In the genomic region with DNA sequence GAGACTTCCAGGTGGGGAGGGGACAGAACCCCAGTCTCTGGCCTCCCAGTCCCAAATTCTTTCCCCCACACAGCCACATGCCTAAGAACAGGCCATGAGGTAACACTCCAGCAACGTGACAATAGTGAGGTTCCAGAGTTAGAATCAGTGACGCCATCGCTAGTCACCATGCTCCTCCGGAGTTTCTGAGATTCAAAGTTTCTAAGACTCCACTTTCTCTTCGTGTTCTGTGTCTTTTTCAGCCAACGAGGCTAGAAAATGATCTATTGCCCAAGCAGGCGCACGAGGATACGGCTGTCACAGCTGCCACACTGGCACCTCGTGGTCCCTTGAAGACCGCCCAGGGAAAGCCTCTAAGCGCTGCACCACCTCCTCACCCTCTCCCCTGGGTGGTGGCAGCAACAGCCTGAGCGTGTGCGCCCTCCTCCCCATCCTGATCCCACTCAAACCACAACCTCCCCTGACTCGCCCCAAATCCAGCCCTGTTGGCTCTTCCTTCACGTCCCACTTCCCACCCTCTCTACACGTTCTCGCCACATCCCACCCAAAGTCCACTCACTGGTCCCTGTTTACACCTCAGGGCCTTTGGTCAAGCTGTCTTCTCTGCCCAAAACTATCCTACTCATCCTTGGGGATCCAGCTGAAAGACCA, we compare ENCODE assay signal across 6 cellular contexts. TPM values are rescaled to one million over a fixed set of nuclear protein-coding genes. Genes with fewer than 3 reads are reported as not detected.
DNase-seq lines count a peak whose midpoint lies in the region; ATAC-seq and TF ChIP-seq lines count a peak whose summit lies in the region.

No MANE protein-coding gene starts in this region.

- no peaks in the 10 kb centered on the region for H3K9me3 ChIP-seq in left ventricle myocardium inferior (replicated peaks)

- no peaks in the 10 kb centered on the region for H3K27me3 ChIP-seq in left ventricle myocardium inferior (ENCODE audit: low read depth)

- DNase-seq in AG08395 (ENCODE audit: low spot score) (peak; percentile 52), left ventricle myocardium inferior (no peak), KG1 (lab: John Stamatoyannopoulos, UW) (no peak)
- peak; percentile 49 to 62 for DNase-seq in activated CD4-positive, alpha-beta T cell treated with anti-CD3 and anti-CD28 coated beads, Interleukin-2, amount 50 U/mL, for 48 hours
- peak; percentile 13 to 16 for DNase-seq in stimulated activated CD8-positive, alpha-beta memory T cell treated with anti-CD3 and anti-CD28 coated beads, Interleukin-7, amount 100 ng/mL, for 1 hour (ENCODE audit: low read depth in 2 of 2)

- H3K4me3 ChIP-seq in left ventricle myocardium inferior, result peak overlapping the region; percentile 96

- no peak for TF ChIP-seq CTCF in left ventricle myocardium inferior (IDR thresholded peaks at IDR 0.05; ENCODE audit: borderline replicate concordance)

- H3K27ac ChIP-seq in left ventricle myocardium inferior (replicated peaks), result peak overlapping the region; percentile 94

- ATAC-seq in HG03432 (IDR thresholded peaks at IDR 0.05; ENCODE audit: unreplicated experiment), result peak; percentile 6

- H3K36me3 ChIP-seq in left ventricle myocardium inferior, result no peaks in the 10 kb centered on the region

- peaks cover 53% of the 10 kb centered on the region for H3K4me1 ChIP-seq in left ventricle myocardium inferior

- intact Hi-C loops in left ventricle myocardium inferior (cut with micrococcal nuclease), result no loop called here

RNA-seq across cellular contexts. Expression of a gene that starts 1.0 kb away (rescaled TPM):
- total RNA-seq in left ventricle myocardium inferior, result 110 TPM

RNA-seq across cellular contexts. Expression of a gene that starts 2.8 kb away (rescaled TPM):
- total RNA-seq in left ventricle myocardium inferior, result 0.25 TPM

RNA-seq across cellular contexts. Expression of a gene that starts 28.1 kb away (rescaled TPM):
- not detected for total RNA-seq in left ventricle myocardium inferior

RNA-seq across cellular contexts. Expression of a gene that starts 28.3 kb away (rescaled TPM):
- total RNA-seq in left ventricle myocardium inferior, result 267 TPM

RNA-seq across cellular contexts. Expression of a gene that starts 39.1 kb away (rescaled TPM):
- 95.1 TPM for total RNA-seq in left ventricle myocardium inferior

Comparison
In these comparisons a context has a peak if more than half of its experiments do, and no peak if none do; other contexts are left out.
1. DNase-seq: peak in AG08395 (single experiment), activated CD4-positive, alpha-beta T cell treated with anti-CD3 and anti-CD28 coated beads, Interleukin-2, amount 50 U/mL, for 48 hours (2 of 2) and stimulated activated CD8-positive, alpha-beta memory T cell treated with anti-CD3 and anti-CD28 coated beads, Interleukin-7, amount 100 ng/mL, for 1 hour (2 of 2); none in left ventricle myocardium inferior (single experiment) and KG1 (single experiment).